Comparison of ENCODE assay signal across 9 cellular contexts in the genomic region with DNA sequence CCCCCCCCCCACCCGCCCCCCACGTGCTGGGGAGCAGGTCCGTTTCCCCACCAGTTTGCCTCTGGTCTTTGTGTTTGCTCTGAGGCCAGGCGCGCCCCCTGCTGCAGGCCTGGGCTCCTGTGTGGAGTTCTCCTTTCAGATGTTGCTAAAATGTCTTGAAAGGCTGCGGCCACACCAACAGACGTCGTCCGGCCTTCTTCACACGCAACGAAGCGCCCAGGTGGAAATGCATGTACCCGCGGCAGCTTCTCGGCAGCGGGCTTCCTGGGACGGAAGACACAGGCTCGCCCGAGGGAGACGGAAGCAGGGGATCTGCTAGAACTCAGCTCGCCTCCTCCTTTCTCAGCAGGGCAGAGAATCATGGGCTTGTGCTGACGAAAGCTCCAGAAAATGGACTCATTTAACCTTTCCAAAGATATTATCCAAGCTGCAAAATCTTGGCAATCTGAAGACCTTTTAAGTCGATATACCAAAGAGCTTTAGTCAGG.
DNase-seq lines count a peak whose midpoint lies in the region; ATAC-seq lines count a peak whose summit lies in the region.
"Had no signal": no experiment of that assay in that cellular context is flagged by ENCODE, and none has a peak within 500 bp of the region (broad histone marks: within the 10 kb centered on the region; RNA-seq: fewer than 3 reads in every experiment).

No MANE protein-coding gene starts in this region.

- H3K27me3 Mint-ChIP-seq in activated naive CD8-positive, alpha-beta T cell treated with anti-CD3 and anti-CD28 coated beads, Interleukin-2, amount 10 ng/mL, durations not matched to agents 7 days and 5 days = peaks cover 45% of the 10 kb centered on the region

- peak overlapping the region; percentile 69 for H3K27ac Mint-ChIP-seq in activated naive CD8-positive, alpha-beta T cell treated with anti-CD3 and anti-CD28 coated beads, Interleukin-2, amount 10 ng/mL, durations not matched to agents 7 days and 5 days

- ATAC-seq in HG02973 (IDR thresholded peaks at IDR 0.05; ENCODE audit: unreplicated experiment) (peak; percentile 76), Right ventricle myocardium superior (ENCODE audit: poor library complexity) (peak; percentile 93)
- ATAC-seq in activated naive CD8-positive, alpha-beta T cell treated with anti-CD3 and anti-CD28 coated beads, Interleukin-2, amount 10 ng/mL, durations not matched to agents 7 days and 5 days (ENCODE audit: low read depth) = peak; percentile 90

- no peaks in the 10 kb centered on the region for H3K9me3 Mint-ChIP-seq in activated naive CD8-positive, alpha-beta T cell treated with anti-CD3 and anti-CD28 coated beads, Interleukin-2, amount 10 ng/mL, durations not matched to agents 7 days and 5 days
- H3K9me3 Mint-ChIP-seq: central memory CD8-positive, alpha-beta T cell had no signal

- H3K4me1 Mint-ChIP-seq in activated naive CD8-positive, alpha-beta T cell treated with anti-CD3 and anti-CD28 coated beads, Interleukin-2, amount 10 ng/mL, durations not matched to agents 7 days and 5 days = peaks cover 9% of the 10 kb centered on the region
- H3K4me1 Mint-ChIP-seq: central memory CD8-positive, alpha-beta T cell had no signal

- POLR2A ChIA-PET in activated naive CD8-positive, alpha-beta T cell treated with anti-CD3 and anti-CD28 coated beads, Interleukin-2, amount 10 ng/mL, durations not matched to agents 7 days and 5 days (lab: Charles Lee) = interaction anchor here (1.4 kb wide), 1 partner anchor 127 kb away, joined by 4 read pairs; no protein-coding TSS in a partner anchor

- intact Hi-C loops in Right ventricle myocardium superior (cut with DNase I) = no loop called here

- H3K36me3 Mint-ChIP-seq in activated naive CD8-positive, alpha-beta T cell treated with anti-CD3 and anti-CD28 coated beads, Interleukin-2, amount 10 ng/mL, durations not matched to agents 7 days and 5 days = no peaks in the 10 kb centered on the region

- DNase-seq in NCI-H2171 (lab: John Stamatoyannopoulos, UW) (peak; percentile 2), NCI-H2171 treated with DMSO at 0.1 percent for 48 hours (lab: John Stamatoyannopoulos, UW) (no peak), NCI-H524 (lab: John Stamatoyannopoulos, UW) (peak; percentile 71 to 83), Right ventricle myocardium superior (peak; percentile 87), nucleus accumbens (lab: John Stamatoyannopoulos, UW) (peak in 36 of 56 donors; percentile 9 to 76 (median 40)), SW 1271 (lab: John Stamatoyannopoulos, UW) (no peak)
- DNase-seq in activated naive CD8-positive, alpha-beta T cell treated with anti-CD3 and anti-CD28 coated beads, Interleukin-2, amount 10 ng/mL, durations not matched to agents 7 days and 5 days = peak; percentile 68

- peak overlapping the region; percentile 71 for H3K4me3 Mint-ChIP-seq in activated naive CD8-positive, alpha-beta T cell treated with anti-CD3 and anti-CD28 coated beads, Interleukin-2, amount 10 ng/mL, durations not matched to agents 7 days and 5 days
- H3K4me3 Mint-ChIP-seq: central memory CD8-positive, alpha-beta T cell had no signal

Comparison
In these comparisons a context has a peak if more than half of its experiments do, and no peak if none do; other contexts are left out.
1. DNase-seq: peak in NCI-H2171 (single experiment), NCI-H524 (2 of 2), activated naive CD8-positive, alpha-beta T cell treated with anti-CD3 and anti-CD28 coated beads, Interleukin-2, amount 10 ng/mL, durations not matched to agents 7 days and 5 days (single experiment), Right ventricle myocardium superior (single experiment) and nucleus accumbens (36 of 56); none in NCI-H2171 treated with DMSO at 0.1 percent for 48 hours (single experiment) and SW 1271 (0 of 2).
2. Peak in every context shown above with its lines, with median percentiles within 50 percentile points of each other: ATAC-seq.